9 cellular contexts compared by ENCODE assay signal in genomic region chr19:55118401-55118991, GRCh38. TPM values are rescaled to one million over a fixed set of nuclear protein-coding genes. Genes with fewer than 3 reads are reported as not detected.
DNase-seq lines count a peak whose midpoint lies in the region; ATAC-seq and TF ChIP-seq lines count a peak whose summit lies in the region.
"Had no signal": no experiment of that assay in that cellular context is flagged by ENCODE, and none has a peak within 500 bp of the region (broad histone marks: within the 10 kb centered on the region; RNA-seq: fewer than 3 reads in every experiment).

No MANE protein-coding gene starts in this region.

- H3K27ac ChIP-seq in WERI-Rb-1, result peak overlapping the region; percentile 79

- H3K27me3 Mint-ChIP-seq in activated CD4-positive, alpha-beta T cell treated with anti-CD3 and anti-CD28 coated beads, Interleukin-2, amount 10 ng/mL, durations not matched to agents 7 days and 5 days, result peaks cover 11% of the 10 kb centered on the region
- peaks cover 10% of the 10 kb centered on the region in 2 donors for H3K27me3 Mint-ChIP-seq in natural killer cell treated with Interleukin-12 subunit alpha and Interleukin-12 subunit beta and Interleukin-15 and Interleukin-18, amount 100 ng/mL, for 72 hours

- POLR2A ChIA-PET in activated CD4-positive, alpha-beta T cell treated with anti-CD3 and anti-CD28 coated beads, Interleukin-2, amount 10 ng/mL, durations not matched to agents 7 days and 5 days (lab: Charles Lee), result interaction anchor here (0.6 kb wide), 1 partner anchor 53 kb away, joined by 7 read pairs; no protein-coding TSS in a partner anchor

- H3K36me3 ChIP-seq in WERI-Rb-1, result no peaks in the 10 kb centered on the region

- TF ChIP-seq CTCF in WERI-Rb-1 (IDR thresholded peaks at IDR 0.05; ENCODE audit: low read depth, low read length), result no peak
- no peak for TF ChIP-seq CTCF in fibroblast of mammary gland (conservative IDR thresholded peaks at IDR 0.05; ENCODE audit: control insufficient read depth, insufficient read depth, low read depth, low read length)

- no peaks in the 10 kb centered on the region for H3K27me3 ChIP-seq in WERI-Rb-1 (ENCODE audit: insufficient read depth, low read depth, severe bottlenecking)

- peak overlapping the region; percentile 97 for H3K27ac Mint-ChIP-seq in activated CD4-positive, alpha-beta T cell treated with anti-CD3 and anti-CD28 coated beads, Interleukin-2, amount 10 ng/mL, durations not matched to agents 7 days and 5 days
- peak overlapping the region; percentile 91 to 96 for H3K27ac Mint-ChIP-seq in natural killer cell treated with Interleukin-12 subunit alpha and Interleukin-12 subunit beta and Interleukin-15 and Interleukin-18, amount 100 ng/mL, for 72 hours

- peak; percentile 30 for DNase-seq in activated CD4-positive, alpha-beta T cell treated with anti-CD3 and anti-CD28 coated beads, Interleukin-2, amount 10 ng/mL, durations not matched to agents 7 days and 5 days
- DNase-seq in activated CD4-positive, alpha-beta T cell treated with anti-CD3 and anti-CD28 coated beads for 1 hour, result no peak
- DNase-seq in WERI-Rb-1 (no peak), fibroblast of mammary gland (ENCODE audit: low read depth) (peak; percentile 50), NCI-H2081 treated with DMSO at 0.1 percent for 48 hours (lab: John Stamatoyannopoulos, UW) (no peak), GF-D8 (lab: John Stamatoyannopoulos, UW) (no peak)
- DNase-seq in natural killer cell treated with Interleukin-12 subunit alpha and Interleukin-12 subunit beta and Interleukin-15 and Interleukin-18, amount 100 ng/mL, for 72 hours (ENCODE audit: low spot score), result peak; percentile 54

- ATAC-seq in natural killer cell treated with Interleukin-12 subunit alpha and Interleukin-12 subunit beta and Interleukin-15 and Interleukin-18, amount 100 ng/mL, for 72 hours, result no peak
- ATAC-seq in GM21717 (IDR thresholded peaks at IDR 0.05; ENCODE audit: unreplicated experiment), result no peak

- peak overlapping the region; percentile 100 for H3K4me3 Mint-ChIP-seq in activated CD4-positive, alpha-beta T cell treated with anti-CD3 and anti-CD28 coated beads, Interleukin-2, amount 10 ng/mL, durations not matched to agents 7 days and 5 days
- H3K4me3 Mint-ChIP-seq in natural killer cell treated with Interleukin-12 subunit alpha and Interleukin-12 subunit beta and Interleukin-15 and Interleukin-18, amount 100 ng/mL, for 72 hours, result peak overlapping the region; percentile 99

- peaks cover 11% of the 10 kb centered on the region for H3K36me3 Mint-ChIP-seq in activated CD4-positive, alpha-beta T cell treated with anti-CD3 and anti-CD28 coated beads, Interleukin-2, amount 10 ng/mL, durations not matched to agents 7 days and 5 days (ENCODE audit: low read depth)
- peaks cover 9% of the 10 kb centered on the region for H3K36me3 Mint-ChIP-seq in natural killer cell treated with Interleukin-12 subunit alpha and Interleukin-12 subunit beta and Interleukin-15 and Interleukin-18, amount 100 ng/mL, for 72 hours

- CTCF ChIA-PET in activated CD4-positive, alpha-beta T cell treated with anti-CD3 and anti-CD28 coated beads, Interleukin-2, amount 10 ng/mL, durations not matched to agents 7 days and 5 days (lab: Charles Lee), result interaction anchor here (1.1 to 1.2 kb wide), 2 partner anchors 31 to 385 kb away, joined by 3 read pairs; no protein-coding TSS in a partner anchor

- H3K9me3 ChIP-seq in WERI-Rb-1 (ENCODE audit: severe bottlenecking), result no peaks in the 10 kb centered on the region

- H3K4me1 Mint-ChIP-seq in activated CD4-positive, alpha-beta T cell treated with anti-CD3 and anti-CD28 coated beads, Interleukin-2, amount 10 ng/mL, durations not matched to agents 7 days and 5 days, result peaks cover 38% of the 10 kb centered on the region
- H3K4me1 Mint-ChIP-seq in natural killer cell treated with Interleukin-12 subunit alpha and Interleukin-12 subunit beta and Interleukin-15 and Interleukin-18, amount 100 ng/mL, for 72 hours (ENCODE audit: low read depth in 2 of 2), result peaks cover 24 to 33% of the 10 kb centered on the region in 2 donors

- H3K9me3 Mint-ChIP-seq in activated CD4-positive, alpha-beta T cell treated with anti-CD3 and anti-CD28 coated beads, Interleukin-2, amount 10 ng/mL, durations not matched to agents 7 days and 5 days, result no peaks in the 10 kb centered on the region
- no peaks in the 10 kb centered on the region for H3K9me3 Mint-ChIP-seq in natural killer cell treated with Interleukin-12 subunit alpha and Interleukin-12 subunit beta and Interleukin-15 and Interleukin-18, amount 100 ng/mL, for 72 hours

- H3K4me3 ChIP-seq in WERI-Rb-1 (ENCODE audit: low read depth, low read length) (peak overlapping the region; percentile 94), fibroblast of mammary gland (ENCODE audit: control insufficient read depth, low read depth, low read length) (peak overlapping the region; percentile 72)

RNA-seq across cellular contexts. Expression of gene PPP1R12C, which starts 1.1 kb away (rescaled TPM):
- 100 to 1,000 TPM; 135 to 152 TPM for total RNA-seq in activated CD4-positive, alpha-beta T cell treated with anti-CD3 and anti-CD28 coated beads, Interleukin-2, amount 10 ng/mL, durations not matched to agents 7 days and 5 days
- 100 to 1,000 TPM; 157 to 251 TPM for total RNA-seq in natural killer cell treated with Interleukin-12 subunit alpha and Interleukin-12 subunit beta and Interleukin-15 and Interleukin-18, amount 100 ng/mL, for 72 hours

RNA-seq across cellular contexts. Expression of gene TNNT1, which starts 30.5 kb away (rescaled TPM):
- total RNA-seq in activated CD4-positive, alpha-beta T cell treated with anti-CD3 and anti-CD28 coated beads, Interleukin-2, amount 10 ng/mL, durations not matched to agents 7 days and 5 days, result under 1 TPM in 1 of 2 experiments, not detected in 1; 0.32 TPM
- not detected for total RNA-seq in natural killer cell treated with Interleukin-12 subunit alpha and Interleukin-12 subunit beta and Interleukin-15 and Interleukin-18, amount 100 ng/mL, for 72 hours

RNA-seq across cellular contexts. Expression of gene TNNI3, which starts 39.0 kb away (rescaled TPM):
- not detected for total RNA-seq in activated CD4-positive, alpha-beta T cell treated with anti-CD3 and anti-CD28 coated beads, Interleukin-2, amount 10 ng/mL, durations not matched to agents 7 days and 5 days
- total RNA-seq in natural killer cell treated with Interleukin-12 subunit alpha and Interleukin-12 subunit beta and Interleukin-15 and Interleukin-18, amount 100 ng/mL, for 72 hours, result not detected
- total RNA-seq: dermis microvascular lymphatic vessel endothelial cell had no signal

RNA-seq across cellular contexts. Expression of gene EPS8L1, which starts 42.8 kb away (rescaled TPM):
- 1 to 10 TPM; 3.2 to 5.5 TPM for total RNA-seq in activated CD4-positive, alpha-beta T cell treated with anti-CD3 and anti-CD28 coated beads, Interleukin-2, amount 10 ng/mL, durations not matched to agents 7 days and 5 days
- total RNA-seq in natural killer cell treated with Interleukin-12 subunit alpha and Interleukin-12 subunit beta and Interleukin-15 and Interleukin-18, amount 100 ng/mL, for 72 hours, result 1 to 10 TPM; 1.3 to 8.7 TPM

RNA-seq across cellular contexts. Expression of gene DNAAF3, which starts 47.9 kb away (rescaled TPM):
- not detected for total RNA-seq in activated CD4-positive, alpha-beta T cell treated with anti-CD3 and anti-CD28 coated beads, Interleukin-2, amount 10 ng/mL, durations not matched to agents 7 days and 5 days
- not detected for total RNA-seq in natural killer cell treated with Interleukin-12 subunit alpha and Interleukin-12 subunit beta and Interleukin-15 and Interleukin-18, amount 100 ng/mL, for 72 hours

Comparison
In these comparisons a context has a peak if more than half of its experiments do, and no peak if none do; other contexts are left out.
1. DNase-seq: peak in activated CD4-positive, alpha-beta T cell treated with anti-CD3 and anti-CD28 coated beads, Interleukin-2, amount 10 ng/mL, durations not matched to agents 7 days and 5 days (single experiment), fibroblast of mammary gland (single experiment) and natural killer cell treated with Interleukin-12 subunit alpha and Interleukin-12 subunit beta and Interleukin-15 and Interleukin-18, amount 100 ng/mL, for 72 hours (single experiment); none in activated CD4-positive, alpha-beta T cell treated with anti-CD3 and anti-CD28 coated beads for 1 hour (single experiment), WERI-Rb-1 (single experiment), NCI-H2081 treated with DMSO at 0.1 percent for 48 hours (single experiment) and GF-D8 (single experiment).